ENCODE assay signal across 23 cellular contexts in the genomic region with DNA sequence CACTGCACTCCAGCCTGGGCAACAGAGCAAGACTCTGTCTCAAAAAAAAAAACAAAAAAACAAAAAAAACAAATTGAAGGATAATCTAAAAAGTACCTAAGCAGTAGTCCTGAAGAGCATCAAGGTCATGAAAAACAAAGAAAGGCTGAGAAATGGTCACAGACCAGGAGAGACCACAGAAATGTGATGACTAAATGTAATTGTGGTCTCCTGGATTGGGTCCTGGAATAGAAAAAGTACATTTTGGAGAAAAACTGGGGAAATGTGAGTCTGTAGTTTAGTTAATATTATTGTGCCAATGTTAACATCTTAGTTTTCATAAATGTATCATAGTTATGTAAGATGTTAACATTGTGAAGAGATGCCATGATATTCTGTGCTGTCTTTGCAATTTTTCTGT.
"Had no signal": no experiment of that assay in that cellular context is flagged by ENCODE, and none has a peak within 500 bp of the region (broad histone marks: within the 10 kb centered on the region; RNA-seq: fewer than 3 reads in every experiment).

No MANE protein-coding gene starts in this region.

- H3K27ac ChIP-seq: coronary artery, esophagus muscularis mucosa, gastroesophageal sphincter, heart right ventricle, left lung, neural progenitor cell, parathyroid adenoma, spleen, testis, tibial artery had no signal

- DNase-seq: dermis blood vessel endothelial cell; effector memory CD4-positive, alpha-beta T cell; foreskin fibroblast; glutamatergic neuron; heart right ventricle; hippocampal formation; left cardiac atrium; left lung; mesenchymal stem cell; midbrain; naive thymus-derived CD4-positive, alpha-beta T cell; right cardiac atrium; spleen; stimulated activated naive CD4-positive, alpha-beta T cell; stimulated activated naive CD8-positive, alpha-beta T cell treated with anti-CD3 and anti-CD28 coated beads, Interleukin-15, amount 100 ng/mL, for 72 hours; testis; tibial artery had no signal

- H3K4me3 ChIP-seq: coronary artery, esophagus muscularis mucosa, gastroesophageal sphincter, heart right ventricle, left lung, neural progenitor cell, skin epidermis, spleen, testis, tibial artery had no signal
